8 cellular contexts compared by ENCODE assay signal in genomic region chr7:65251851-65252620, GRCh38.
A peak's percentile ranks its signal among the peaks of the same experiment; 100 is the strongest.
DNase-seq lines count a peak whose midpoint lies in the region; ATAC-seq and TF ChIP-seq lines count a peak whose summit lies in the region.

No MANE protein-coding gene starts in this region.

- peak overlapping the region; percentile 44 for H3K4me3 ChIP-seq in colonic mucosa
- peak overlapping the region; percentile 49 to 65 for H3K4me3 ChIP-seq in left lung

- no peaks in the 10 kb centered on the region for H3K36me3 ChIP-seq in colonic mucosa
- no peaks in the 10 kb centered on the region for H3K36me3 ChIP-seq in left lung

- DNase-seq in DMS53 treated with DMSO at 0.1 percent for 48 hours (lab: John Stamatoyannopoulos, UW; ENCODE audit: unreplicated experiment) (peak; percentile 61), NCI-H1417 treated with DMSO at 0.1 percent for 48 hours (lab: John Stamatoyannopoulos, UW) (peak; percentile 77), T1000 (lab: John Stamatoyannopoulos, UW) (peak; percentile 26), colonic mucosa (peak; percentile 53), left lung (peak; percentile 73 to 84)
- DNase-seq in stimulated activated naive CD8-positive, alpha-beta T cell treated with anti-CD3 and anti-CD28 coated beads, Interleukin-15, Interleukin-2, amounts not matched to agents 100 U/mL and 50 U/mL, for 24 hours, result peak; percentile 32

- no peak overlapping the region for H3K27ac ChIP-seq in colonic mucosa
- no peak overlapping the region for H3K27ac ChIP-seq in left lung

- H3K4me1 ChIP-seq in colonic mucosa, result no peaks in the 10 kb centered on the region
- H3K4me1 ChIP-seq in left lung, result peaks cover 3 to 8% of the 10 kb centered on the region in 2 donors

- H3K27me3 ChIP-seq in colonic mucosa (no peaks in the 10 kb centered on the region), left lung (peaks cover 0 to 32% of the 10 kb centered on the region in 2 donors)

- intact Hi-C loops in colonic mucosa (cut with DNase I), result no loop called here
- intact Hi-C loops in left lung (cut with DNase I), result no loop called here

- no peaks in the 10 kb centered on the region for H3K9me3 ChIP-seq in colonic mucosa
- H3K9me3 ChIP-seq in left lung, result no peaks in the 10 kb centered on the region

- peak overlapping the region in 1 of 2 donors; percentile 12 for H3K9ac ChIP-seq in colonic mucosa (ENCODE audit: low read depth in 2 of 2, low read length in 2 of 2)

- peak; percentile 70 for ATAC-seq in GM21737 (IDR thresholded peaks at IDR 0.05; ENCODE audit: unreplicated experiment)
- ATAC-seq in left lung, result peak; percentile 96
- peak; percentile 76 for ATAC-seq in stimulated activated naive CD8-positive, alpha-beta T cell treated with anti-CD3 and anti-CD28 coated beads, Interleukin-15, Interleukin-2, amounts not matched to agents 100 U/mL and 50 U/mL, for 24 hours
- ATAC-seq in GM21619 (IDR thresholded peaks at IDR 0.05; ENCODE audit: unreplicated experiment), result no peak

- TF ChIP-seq CTCF in colonic mucosa (IDR thresholded peaks at IDR 0.05), result no peak
- TF ChIP-seq CTCF in left lung (IDR thresholded peaks at IDR 0.05), result no peak

Comparison
In these comparisons a context has a peak if more than half of its experiments do, and no peak if none do; other contexts are left out.
1. DNase-seq: peak in every context shown above with its lines; median percentile 78 in left lung; 77 in NCI-H1417 treated with DMSO at 0.1 percent for 48 hours; 61 in DMS53 treated with DMSO at 0.1 percent for 48 hours; 53 in colonic mucosa; 32 in stimulated activated naive CD8-positive, alpha-beta T cell treated with anti-CD3 and anti-CD28 coated beads, Interleukin-15, Interleukin-2, amounts not matched to agents 100 U/mL and 50 U/mL, for 24 hours; 26 in T1000.